20 cellular contexts compared by ENCODE assay signal in genomic region chr10:99914236-99914635, GRCh38.
DNase-seq lines count a peak whose midpoint lies in the region; TF ChIP-seq lines count a peak whose summit lies in the region.
"Had no signal": no experiment of that assay in that cellular context is flagged by ENCODE, and none has a peak within 500 bp of the region (broad histone marks: within the 10 kb centered on the region; RNA-seq: fewer than 3 reads in every experiment).

No MANE protein-coding gene starts in this region.

- H3K27ac Mint-ChIP-seq in MCF 10A (ENCODE audit: low read depth, unreplicated experiment) = no peak overlapping the region

- DNase-seq in mammary epithelial cell = no peak
- no peak for DNase-seq in MCF 10A (ENCODE audit: unreplicated experiment)
- no peak for DNase-seq in smooth muscle cell (lab: John Stamatoyannopoulos, UW; ENCODE audit: unreplicated experiment)
- DNase-seq in epidermal melanocyte (ENCODE audit: insufficient read length, low spot score) = no peak
- no peak for DNase-seq in thyroid gland
- no peak for DNase-seq in iPS-NIHi11 (ENCODE audit: low spot score)
- DNase-seq: activated CD4-positive, alpha-beta T cell treated with anti-CD3 and anti-CD28 coated beads, Interleukin-2, amount 50 U/mL, for 4 hours; effector memory CD4-positive, alpha-beta T cell; Kasumi-1; NCI-H1092 treated with DMSO at 0.1 percent for 48 hours; NCI-H510A; NK-92 treated with Interleukin-12 subunit alpha and Interleukin-12 subunit beta, amount 100 ng/mL, for 24 hours; occipital lobe; stimulated activated CD4-positive, alpha-beta T cell treated with anti-CD3 and anti-CD28 coated beads, Interleukin-2, amount 100 ng/mL, for 24 hours; stimulated activated naive CD8-positive, alpha-beta T cell treated with anti-CD3 and anti-CD28 coated beads, Interleukin-15, Interleukin-2, amounts not matched to agents 100 U/mL and 50 U/mL, for 24 hours had no signal

- H3K4me1 Mint-ChIP-seq in MCF 10A (ENCODE audit: insufficient read depth, unreplicated experiment) = peaks cover 8% of the 10 kb centered on the region

- no peak overlapping the region for H3K4me3 Mint-ChIP-seq in MCF 10A (ENCODE audit: unreplicated experiment)

- H3K4me2 ChIP-seq in mammary epithelial cell (ENCODE audit: insufficient read depth, low read depth, low read length) (peak overlapping the region; percentile 60), smooth muscle cell (peak overlapping the region; percentile 57)
- H3K4me2 ChIP-seq: BLaER1 had no signal

- H3F3A ChIP-seq in smooth muscle cell (ENCODE audit: low read depth) = no peaks in the 10 kb centered on the region

- H3K27ac ChIP-seq in mammary epithelial cell (ENCODE audit: insufficient read depth, low read depth, low read length) = peak overlapping the region; percentile 27
- H3K27ac ChIP-seq in ectodermal cell (ENCODE audit: insufficient read depth, low read depth, low read length, poor library complexity, severe bottlenecking) = peak overlapping the region; percentile 95
- peak overlapping the region; percentile 85 for H3K27ac ChIP-seq in mesodermal cell (ENCODE audit: low read depth, low read length, severe bottlenecking)
- peak overlapping the region; percentile 34 for H3K27ac ChIP-seq in smooth muscle cell (ENCODE audit: low read depth)
- H3K27ac ChIP-seq in thyroid gland = peak overlapping the region in 1 of 3 donors; percentile 61
- H3K27ac ChIP-seq: 22Rv1, BLaER1 had no signal

- H3K4me1 ChIP-seq in mammary epithelial cell (ENCODE audit: insufficient read depth, low read length) = peaks cover 25% of the 10 kb centered on the region
- peaks cover 21% of the 10 kb centered on the region for H3K4me1 ChIP-seq in ectodermal cell (ENCODE audit: control insufficient read depth, insufficient read depth, low read length)
- peaks cover 30% of the 10 kb centered on the region for H3K4me1 ChIP-seq in mesodermal cell (ENCODE audit: control insufficient read depth, insufficient read depth, low read length, poor library complexity, severe bottlenecking)
- peaks cover 31% of the 10 kb centered on the region for H3K4me1 ChIP-seq in smooth muscle cell (ENCODE audit: low read depth)
- H3K4me1 ChIP-seq in thyroid gland = peaks cover 28 to 30% of the 10 kb centered on the region in 2 donors

- in situ Hi-C loops in mammary epithelial cell (cut with MboI; ENCODE audit: low sequenced_read_pairs in 2 of 2) = no loop called here

- POLR2A ChIA-PET in MCF 10A (lab: Yijun Ruan, JAX) = interaction anchor here (1.3 kb wide), 1 partner anchor 13 kb away, joined by 6 read pairs; no protein-coding TSS in a partner anchor

- H3K9ac ChIP-seq in mammary epithelial cell (ENCODE audit: insufficient read depth, low read length) (peak overlapping the region; percentile 35), smooth muscle cell (ENCODE audit: low read depth) (no peak overlapping the region)
- H3K9ac ChIP-seq: BLaER1 had no signal

- no peak overlapping the region for H2AFZ ChIP-seq in mammary epithelial cell (ENCODE audit: low read depth, low read length)
- no peak overlapping the region for H2AFZ ChIP-seq in smooth muscle cell (ENCODE audit: low read depth)

- H4K20me1 ChIP-seq in mammary epithelial cell (ENCODE audit: insufficient read depth, low read length) (no peaks in the 10 kb centered on the region), smooth muscle cell (ENCODE audit: low read depth) (peaks cover 48% of the 10 kb centered on the region)

- H3K4me3 ChIP-seq in mammary epithelial cell (replicated peaks in 1 of 3; ENCODE audit: insufficient read depth in 1 of 3, low read depth in 2 of 3, low read length in 3 of 3) (peak overlapping the region in 1 of 3 experiments; percentile 35), ectodermal cell (ENCODE audit: insufficient read depth, low read depth, low read length) (no peak overlapping the region), mesodermal cell (ENCODE audit: extremely low read depth, insufficient read depth, low read length, poor library complexity, severe bottlenecking) (peak overlapping the region; percentile 36), smooth muscle cell (no peak overlapping the region), thyroid gland (replicated peaks in 1 of 3) (no peak overlapping the region)
- H3K4me3 ChIP-seq: BLaER1, mucosa of descending colon had no signal

- no peaks in the 10 kb centered on the region for H3K9me3 Mint-ChIP-seq in MCF 10A (ENCODE audit: unreplicated experiment)

- 33% methylated on average over 3 of the region's 3 CpGs for WGBS in mammary epithelial cell (ENCODE audit: low coverage, missing lambda C conversion rate)
- 25 to 28% methylated on average over 3 of the region's 3 CpGs for WGBS in ectodermal cell, 2 experiments
- WGBS in mesodermal cell (ENCODE audit: insufficient coverage in 2 of 2), 2 experiments = no CpG with 5 or more reads among the region's 3 CpGs
- 35% methylated on average over 3 of the region's 3 CpGs for WGBS in smooth muscle cell (ENCODE audit: low lambda C conversion rate)
- 52 to 65% methylated on average over 3 of the region's 3 CpGs for whole genome bisulfite sequencing in thyroid gland, 2 donors

- CTCF ChIA-PET in mammary epithelial cell (lab: Charles Lee; ENCODE audit: low non-redundant PET) = no interaction called here
- CTCF ChIA-PET in MCF 10A (lab: Yijun Ruan, JAX) = interaction anchor here (0.6 kb wide), 1 partner anchor 210 kb away, joined by 4 read pairs; no protein-coding TSS in a partner anchor

- TF ChIP-seq CTCF in mammary epithelial cell (conservative IDR thresholded peaks at IDR 0.05 in 1 of 2, IDR thresholded peaks at IDR 0.05 in 1 of 2; ENCODE audit: extremely low read depth in 1 of 2, insufficient read depth in 1 of 2, low read depth in 1 of 2, low read length in 2 of 2) (no peak), MCF 10A (IDR thresholded peaks at IDR 0.05; ENCODE audit: unreplicated experiment) (no peak), smooth muscle cell (IDR thresholded peaks at IDR 0.05; ENCODE audit: borderline replicate concordance, insufficient read depth, poor library complexity, severe bottlenecking) (no peak), thyroid gland (IDR thresholded peaks at IDR 0.05) (no peak)

- no peaks in the 10 kb centered on the region for H3K27me3 Mint-ChIP-seq in MCF 10A (ENCODE audit: insufficient read depth, unreplicated experiment)

- peaks cover 6% of the 10 kb centered on the region for H3K36me3 Mint-ChIP-seq in MCF 10A (ENCODE audit: insufficient read depth, unreplicated experiment)

- H3K27me3 ChIP-seq in mammary epithelial cell (ENCODE audit: insufficient read depth, low read length) = no peaks in the 10 kb centered on the region
- H3K27me3 ChIP-seq in ectodermal cell (ENCODE audit: control insufficient read depth, insufficient read depth, low read length, poor library complexity, severe bottlenecking) = no peaks in the 10 kb centered on the region
- H3K27me3 ChIP-seq in smooth muscle cell (ENCODE audit: low read depth) = no peaks in the 10 kb centered on the region
- H3K27me3 ChIP-seq in thyroid gland = no peaks in the 10 kb centered on the region
- H3K27me3 ChIP-seq: BLaER1 had no signal

- peaks cover 89% of the 10 kb centered on the region for H3K79me2 ChIP-seq in mammary epithelial cell (ENCODE audit: insufficient read depth, low read length)
- H3K79me2 ChIP-seq in smooth muscle cell (ENCODE audit: low read depth) = peaks cover 75% of the 10 kb centered on the region

- dilution Hi-C loops in mammary epithelial cell (cut with HindIII; ENCODE audit: low sequenced_read_pairs) = no loop called here

- H3K9me3 ChIP-seq in mammary epithelial cell (replicated peaks; ENCODE audit: insufficient read depth, low read length) (no peaks in the 10 kb centered on the region), ectodermal cell (ENCODE audit: control insufficient read depth, low read length) (no peaks in the 10 kb centered on the region), mesodermal cell (ENCODE audit: control insufficient read depth, low read length) (no peaks in the 10 kb centered on the region), smooth muscle cell (replicated peaks; ENCODE audit: low read depth) (no peaks in the 10 kb centered on the region), thyroid gland (no peaks in the 10 kb centered on the region)
- H3K9me3 ChIP-seq: BLaER1, mucosa of descending colon had no signal

- peaks cover 10% of the 10 kb centered on the region for H3K36me3 ChIP-seq in mammary epithelial cell (ENCODE audit: insufficient read depth, low read length)
- no peaks in the 10 kb centered on the region for H3K36me3 ChIP-seq in ectodermal cell (ENCODE audit: control insufficient read depth, insufficient read depth, low read length)
- peaks cover 33% of the 10 kb centered on the region for H3K36me3 ChIP-seq in mesodermal cell (ENCODE audit: control insufficient read depth, insufficient read depth, low read length)
- H3K36me3 ChIP-seq in smooth muscle cell (ENCODE audit: low read depth) = no peaks in the 10 kb centered on the region
- no peaks in the 10 kb centered on the region for H3K36me3 ChIP-seq in thyroid gland
- H3K36me3 ChIP-seq: BLaER1 had no signal

- intact Hi-C loops in mammary epithelial cell (cut with micrococcal nuclease) = loop anchor here (2.0 kb wide), 1 partner anchor 133 kb away; no protein-coding TSS in a partner anchor
- intact Hi-C loops in MCF 10A (cut with micrococcal nuclease) = no loop called here
- intact Hi-C loops in thyroid gland (cut with DNase I) = no loop called here

- no peak for TF ChIP-seq POLR2A in thyroid gland (IDR thresholded peaks at IDR 0.05)

- no TSS peak for BruUV-seq in mammary epithelial cell (replicated peaks; lab: Mats Ljungman, UMichigan)
- BruUV-seq in MCF 10A (replicated peaks; lab: Mats Ljungman, UMichigan) = no TSS peak
